Comparison of ENCODE assay signal across 22 cellular contexts in the genomic region with DNA sequence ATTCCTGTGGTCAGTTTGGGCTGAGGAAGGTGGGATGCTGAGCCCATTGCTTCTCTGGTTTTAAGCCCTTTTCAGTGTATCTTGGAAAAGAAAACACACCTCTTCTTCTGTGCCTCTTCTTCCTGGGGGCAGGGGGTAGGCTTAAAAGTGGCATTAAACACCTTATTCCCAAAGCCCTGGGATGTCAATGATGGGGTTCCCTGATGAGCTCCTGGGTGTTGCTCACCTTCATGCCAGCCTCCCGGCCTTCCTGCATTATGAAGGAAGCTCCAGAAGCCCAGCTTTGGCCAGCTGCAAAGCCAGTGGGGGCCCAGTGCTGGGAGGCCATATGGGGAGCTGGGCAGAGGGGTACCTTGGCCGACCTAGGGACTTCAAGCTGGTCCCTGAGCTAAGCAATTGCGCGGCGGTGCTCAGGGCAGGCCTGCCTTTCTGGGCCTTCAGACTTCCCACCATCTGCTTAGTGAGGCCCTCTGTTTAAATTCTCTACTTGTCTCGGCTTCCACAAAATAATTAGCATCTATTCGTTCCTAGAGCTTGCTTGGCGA.
"Had no signal": no experiment of that assay in that cellular context is flagged by ENCODE, and none has a peak within 500 bp of the region (broad histone marks: within the 10 kb centered on the region; RNA-seq: fewer than 3 reads in every experiment).

No MANE protein-coding gene starts in this region.

- DNase-seq: activated CD4-positive, alpha-beta T cell treated with anti-CD3 and anti-CD28 coated beads for 4 hours; activated CD8-positive, alpha-beta T cell treated with anti-CD3 and anti-CD28 coated beads for 36 hours; activated effector memory CD4-positive, alpha-beta T cell treated with anti-CD3 and anti-CD28 coated beads, Interleukin-2, amount 50 U/mL, for 16 hours; activated naive CD4-positive, alpha-beta T cell treated with Interleukin-2 at 50 U/mL for 16 hours; activated naive CD8-positive, alpha-beta T cell treated with anti-CD3 and anti-CD28 coated beads, Interleukin-2, amount 50 U/mL, for 24 hours; activated T-cell treated with anti-CD3 and anti-CD28 coated beads, Interleukin-2, amount 50 U/mL, for 24 hours; brain microvascular endothelial cell; KG1; NCI-H1048; NCI-H2081 treated with DMSO at 0.1 percent for 48 hours; Right ventricle myocardium superior; SJCRH30; SK-N-SH; SW 1271 had no signal

- ATAC-seq: activated CD4-positive, CD25-positive, alpha-beta regulatory T cell treated with anti-CD3 and anti-CD28 coated beads, Interleukin-2, amount 50 U/mL, for 24 hours; activated CD8-positive, alpha-beta T cell treated with anti-CD3 and anti-CD28 coated beads for 36 hours; activated naive CD4-positive, alpha-beta T cell treated with anti-CD3 and anti-CD28 coated beads, Interleukin-2, amount 50 U/mL, for 72 hours; activated naive CD8-positive, alpha-beta T cell treated with anti-CD3 and anti-CD28 coated beads, Interleukin-2, amount 50 U/mL, for 24 hours had no signal

- H3K4me3 Mint-ChIP-seq: activated CD8-positive, alpha-beta T cell treated with anti-CD3 and anti-CD28 coated beads for 36 hours; activated naive CD8-positive, alpha-beta T cell treated with anti-CD3 and anti-CD28 coated beads, Interleukin-2, amount 50 U/mL, for 24 hours; activated T-cell treated with anti-CD3 and anti-CD28 coated beads, Interleukin-2, amount 50 U/mL, for 24 hours; activated T-helper 1 cell treated with anti-CD3 and anti-CD28 coated beads, Interleukin-12 subunit alpha, Interleukin-12 subunit beta, Interleukin-2, Interleukin-4 antibody, amounts not matched to agents 30 ng/mL and 10 ng/mL and 1 ng/mL, durations not matched to agents 14 hours and 24 hours and 36 hours; T-helper 2 cell treated with Interferon-gamma antibody and Interleukin-4, amounts not matched to agents 5 μg/mL and 100 μg/mL, for 36 hours had no signal

- H3K9me3 Mint-ChIP-seq: activated naive CD8-positive, alpha-beta T cell treated with anti-CD3 and anti-CD28 coated beads, Interleukin-2, amount 50 U/mL, for 24 hours; activated T-cell treated with anti-CD3 and anti-CD28 coated beads, Interleukin-2, amount 50 U/mL, for 24 hours had no signal

- H3K27me3 ChIP-seq: ascending aorta, brain microvascular endothelial cell, cardiac muscle cell, Peyer's patch, SJCRH30 had no signal

- H3K4me2 ChIP-seq: SK-N-SH had no signal

- H3K27ac ChIP-seq: ascending aorta, brain microvascular endothelial cell, cardiac muscle cell, Peyer's patch, RWPE1, SJCRH30 had no signal

- H3K4me3 ChIP-seq: ascending aorta, cardiac muscle cell, Peyer's patch, SJCRH30 had no signal

- H3K9me2 ChIP-seq: SK-N-SH had no signal

- H3K36me3 ChIP-seq: ascending aorta, brain microvascular endothelial cell, cardiac muscle cell, Peyer's patch, SJCRH30 had no signal

- H3K4me1 Mint-ChIP-seq: activated naive CD8-positive, alpha-beta T cell treated with anti-CD3 and anti-CD28 coated beads, Interleukin-2, amount 50 U/mL, for 24 hours had no signal

- H3K36me3 Mint-ChIP-seq: activated naive CD4-positive, alpha-beta T cell treated with anti-CD3 and anti-CD28 coated beads, Interleukin-2, amount 50 U/mL, for 72 hours had no signal

- H3K4me1 ChIP-seq: ascending aorta, Peyer's patch, SJCRH30 had no signal

- H3K27ac Mint-ChIP-seq: activated CD8-positive, alpha-beta T cell treated with anti-CD3 and anti-CD28 coated beads for 36 hours; activated naive CD4-positive, alpha-beta T cell treated with anti-CD3 and anti-CD28 coated beads, Interleukin-2, amount 50 U/mL, for 72 hours; activated naive CD8-positive, alpha-beta T cell treated with anti-CD3 and anti-CD28 coated beads, Interleukin-2, amount 50 U/mL, for 24 hours; activated T-cell treated with anti-CD3 and anti-CD28 coated beads, Interleukin-2, amount 50 U/mL, for 24 hours; activated T-helper 1 cell treated with anti-CD3 and anti-CD28 coated beads, Interleukin-12 subunit alpha, Interleukin-12 subunit beta, Interleukin-2, Interleukin-4 antibody, amounts not matched to agents 30 ng/mL and 10 ng/mL and 1 ng/mL, durations not matched to agents 14 hours and 24 hours and 36 hours; T-helper 2 cell treated with Interferon-gamma antibody and Interleukin-4, amounts not matched to agents 5 μg/mL and 100 μg/mL, for 36 hours had no signal
